In genomic region chr2:228735697-228736096, GRCh38 we compare ENCODE assay signal across 14 cellular contexts.
DNase-seq lines count a peak whose midpoint lies in the region; TF ChIP-seq lines count a peak whose summit lies in the region.
"Had no signal": no experiment of that assay in that cellular context is flagged by ENCODE, and none has a peak within 500 bp of the region (broad histone marks: within the 10 kb centered on the region; RNA-seq: fewer than 3 reads in every experiment).

No MANE protein-coding gene starts in this region.

- H3K36me3 ChIP-seq in mesodermal cell (ENCODE audit: control insufficient read depth, insufficient read depth, low read length): no peaks in the 10 kb centered on the region

- peaks cover 26% of the 10 kb centered on the region for H3K4me1 ChIP-seq in mesodermal cell (ENCODE audit: control insufficient read depth, insufficient read depth, low read length, poor library complexity, severe bottlenecking)
- H3K4me1 ChIP-seq: Caco-2 had no signal

- peak overlapping the region; percentile 66 for H3K27ac ChIP-seq in mesodermal cell (ENCODE audit: low read depth, low read length, severe bottlenecking)

- DNase-seq in amniotic epithelial cell (ENCODE audit: low read depth) (peak; percentile 98), islet precursor cell (peak; percentile 56), GM13976 (ENCODE audit: low spot score) (no peak), NCI-H128 (lab: John Stamatoyannopoulos, UW; ENCODE audit: unreplicated experiment) (no peak), kidney glomerular epithelial cell (lab: John Stamatoyannopoulos, UW) (no peak)
- DNase-seq: C1 segment of cervical spinal cord; Caco-2; CD4-positive, CD25-positive, alpha-beta regulatory T cell; CD8-positive, alpha-beta T cell; DMS153; DND-41; H9 had no signal

- in situ Hi-C loops in GM13976 (cut with MboI; ENCODE audit: low sequenced_read_pairs, unreplicated experiment): no loop called here

- H3K9me3 ChIP-seq in mesodermal cell (ENCODE audit: control insufficient read depth, low read length): no peaks in the 10 kb centered on the region
- H3K9me3 ChIP-seq: Caco-2 had no signal

- WGBS in mesodermal cell (ENCODE audit: insufficient coverage in 2 of 2), 2 experiments: 64 to 73% methylated on average over 3 of the region's 3 CpGs

- no peak for TF ChIP-seq CTCF in GM13976 (IDR thresholded peaks at IDR 0.05; ENCODE audit: borderline replicate concordance, control extremely low read depth, extremely low read depth, insufficient read depth, missing control alignments)

- H3K4me3 ChIP-seq in mesodermal cell (ENCODE audit: extremely low read depth, insufficient read depth, low read length, poor library complexity, severe bottlenecking): no peak overlapping the region
- H3K4me3 ChIP-seq: GM23338 had no signal

Comparison
In these comparisons a context has a peak if more than half of its experiments do, and no peak if none do; other contexts are left out.
1. DNase-seq: peak in amniotic epithelial cell (single experiment) and islet precursor cell (single experiment); none in GM13976 (single experiment), NCI-H128 (single experiment) and kidney glomerular epithelial cell (single experiment).